8 cellular contexts compared by ENCODE assay signal in genomic region chr19:38769635-38770211, GRCh38. TPM values are rescaled to one million over a fixed set of nuclear protein-coding genes. Genes with fewer than 3 reads are reported as not detected.
DNase-seq lines count a peak whose midpoint lies in the region; FAIRE-seq and TF ChIP-seq lines count a peak whose summit lies in the region.

No MANE protein-coding gene starts in this region.

- WGBS in H1 (ENCODE audit: extremely low coverage in 1 of 2, insufficient coverage in 1 of 2, insufficient read length in 1 of 2, insufficient replicate concordance in 2 of 2, low coverage in 1 of 2, low lambda C conversion rate in 2 of 2, missing lambda C conversion rate in 1 of 2), 2 experiments = 37% methylated on average over 20 of the region's 42 CpGs; no CpG with 5 or more reads in 1 of the 2 experiments
- 37% methylated on average over 37 of the region's 42 CpGs for WGBS in mesenchymal stem cell

- H2BK5ac ChIP-seq in H1 (ENCODE audit: low read depth, low read length) (no peak overlapping the region; the same call in 1 of the 2 replicates), mesenchymal stem cell (ENCODE audit: low read depth, low read length, poor library complexity, severe bottlenecking) (no peak overlapping the region)

- H3K9me3 ChIP-seq in H1 (ENCODE audit: insufficient read depth in 2 of 2, low read depth in 1 of 2, low read length in 1 of 2) (no peaks in the 10 kb centered on the region), mesenchymal stem cell (ENCODE audit: control insufficient read depth, low read length) (no peaks in the 10 kb centered on the region)

- H3K27ac ChIP-seq in H1 (ENCODE audit: low read depth, low read length) (no peak overlapping the region), mesenchymal stem cell (ENCODE audit: low read length, poor library complexity, severe bottlenecking) (no peak overlapping the region)

- no peaks in the 10 kb centered on the region for H3K23me2 ChIP-seq in H1 (ENCODE audit: low read depth, low read length)

- no peak overlapping the region for H4K91ac ChIP-seq in H1 (replicated peaks; ENCODE audit: insufficient read length, low read length)
- no peak overlapping the region for H4K91ac ChIP-seq in mesenchymal stem cell (ENCODE audit: low read length)

- H3K4me3 ChIP-seq in H1 (ENCODE audit: extremely low read depth in 1 of 4, insufficient read depth in 2 of 4, low read depth in 3 of 4, low read length in 4 of 4) (peak overlapping the region in 1 of 4 experiments; percentile 39; a peak in 1 of 8 replicates), mesenchymal stem cell (ENCODE audit: insufficient read depth in 1 of 2, low read depth in 1 of 2, low read length in 2 of 2) (no peak overlapping the region)

- TF ChIP-seq EP300 in H1 (IDR thresholded peaks at IDR 0.05; ENCODE audit: borderline replicate concordance in 1 of 2, low read depth in 2 of 2, low read length in 2 of 2) = no peak

- H3K56ac ChIP-seq in H1 (replicated peaks; ENCODE audit: insufficient read length, low read depth, low read length) = no peak overlapping the region

- no peak overlapping the region for H2BK20ac ChIP-seq in H1 (ENCODE audit: low read length)

- no peaks in the 10 kb centered on the region for H3K79me2 ChIP-seq in H1 (ENCODE audit: control insufficient read depth in 1 of 2, insufficient read depth in 2 of 2, low read length in 2 of 2)

- no peaks in the 10 kb centered on the region for H3K4me1 ChIP-seq in H1 (replicated peaks in 1 of 4; ENCODE audit: control insufficient read depth in 3 of 4, insufficient read depth in 4 of 4, low read length in 3 of 4)
- peaks cover 3% of the 10 kb centered on the region for H3K4me1 ChIP-seq in mesenchymal stem cell (ENCODE audit: control insufficient read depth, insufficient read depth, low read depth, low read length)

- H3K27me3 ChIP-seq in H1 (replicated peaks in 1 of 4; ENCODE audit: control insufficient read depth in 3 of 4, extremely low read depth in 1 of 4, insufficient read depth in 3 of 4, low read length in 3 of 4) (no peaks in the 10 kb centered on the region; a peak in 1 of 7 replicates), mesenchymal stem cell (ENCODE audit: control insufficient read depth in 1 of 2, insufficient read depth in 1 of 2, low read length in 2 of 2) (no peaks in the 10 kb centered on the region)

- CTCF ChIA-PET in H1 (lab: Charles Lee; ENCODE audit: partially characterized antibody) = interaction anchor here (0.6 to 1.3 kb wide), 20 partner anchors 9 to 254 kb away, joined by 3 to 14 read pairs (median 4); partner anchors contain the start of gene ECH1

- DNase-seq in NCI-H1092 treated with DMSO at 0.1 percent for 48 hours (lab: John Stamatoyannopoulos, UW) (peak; percentile 37), NCI-H1092 (lab: John Stamatoyannopoulos, UW) (no peak), HT-29 (ENCODE audit: low spot score) (peak; percentile 92), H1 (ENCODE audit: low read depth in 1 of 2, low spot score in 2 of 2) (peak in 1 of 2 experiments; percentile 93), mesenchymal stem cell (peak; percentile 24), NCI-H1694 (lab: John Stamatoyannopoulos, UW) (no peak)
- DNase-seq in activated CD8-positive, alpha-beta memory T cell treated with anti-CD3 and anti-CD28 coated beads for 4 hours (ENCODE audit: low read depth in 2 of 2) = peak; percentile 77 to 82
- peak; percentile 69 for DNase-seq in stimulated activated CD8-positive, alpha-beta memory T cell treated with anti-CD3 and anti-CD28 coated beads, Interleukin-12 subunit alpha, Interleukin-12 subunit beta, amount 100 ng/mL, for 24 hours (ENCODE audit: extremely low read depth)

- H3K14ac ChIP-seq in H1 (ENCODE audit: insufficient read length) (no peak overlapping the region), mesenchymal stem cell (ENCODE audit: low read length in 2 of 2) (no peak overlapping the region)

- peak; percentile 40 to 61; a peak in 3 of 4 replicates for TF ChIP-seq RAD21 in H1 (IDR thresholded peaks at IDR 0.05 in 1 of 2, conservative IDR thresholded peaks at IDR 0.05 in 1 of 2; ENCODE audit: low read depth in 2 of 2, low read length in 2 of 2)

- H2AK5ac ChIP-seq in H1 (ENCODE audit: low read depth, low read length) (no peak overlapping the region), mesenchymal stem cell (ENCODE audit: low read length, severe bottlenecking) (no peak overlapping the region)

- H3K4ac ChIP-seq in H1 (replicated peaks; ENCODE audit: insufficient read length, low read depth, low read length) = no peak overlapping the region
- no peak overlapping the region for H3K4ac ChIP-seq in mesenchymal stem cell (ENCODE audit: low read depth in 1 of 2, low read length in 2 of 2)

- H3K79me1 ChIP-seq in H1 (ENCODE audit: low read depth, low read length) = no peaks in the 10 kb centered on the region
- H3K79me1 ChIP-seq in mesenchymal stem cell (replicated peaks; ENCODE audit: low read length, poor library complexity, severe bottlenecking) = no peaks in the 10 kb centered on the region

- no peak for TF ChIP-seq POLR2A in H1 (IDR thresholded peaks at IDR 0.05; ENCODE audit: control extremely low read depth in 1 of 2, low read depth in 2 of 2, low read length in 2 of 2)

- H3K4me2 ChIP-seq in H1 (ENCODE audit: insufficient read depth in 1 of 2, low read depth in 2 of 2, low read length in 2 of 2) (peak overlapping the region in 1 of 2 experiments; percentile 44; a peak in 1 of 4 replicates), mesenchymal stem cell (ENCODE audit: low read length, poor library complexity, severe bottlenecking) (no peak overlapping the region)

- H2BK12ac ChIP-seq in H1 (ENCODE audit: low read depth, low read length) = peak overlapping the region; percentile 60; the same call in 1 of the 2 replicates
- peak overlapping the region in 1 of 2 experiments; percentile 15 for H2BK12ac ChIP-seq in mesenchymal stem cell (ENCODE audit: low read length in 2 of 2)

- H2BK120ac ChIP-seq in H1 (replicated peaks; ENCODE audit: low read depth, low read length) (no peak overlapping the region), mesenchymal stem cell (ENCODE audit: low read depth, low read length) (no peak overlapping the region)

- no peak for FAIRE-seq in H1 (lab: Jason Lieb, UNC)

- POLR2A ChIA-PET in H1 (lab: Charles Lee; ENCODE audit: partially characterized antibody) = interaction anchor here (0.9 to 1.6 kb wide), 7 partner anchors 11 to 118 kb away, joined by 3 to 7 read pairs (median 4); no protein-coding TSS in a partner anchor

- peak overlapping the region; percentile 29; the same call in 1 of the 2 replicates for H2AFZ ChIP-seq in H1 (ENCODE audit: low read length)
- H2AFZ ChIP-seq in mesenchymal stem cell (ENCODE audit: low read depth, low read length) = peak overlapping the region; percentile 39

- TF ChIP-seq CTCF in H1 (IDR thresholded peaks at IDR 0.05; ENCODE audit: control extremely low read depth in 1 of 3, insufficient read depth in 1 of 3, low read depth in 1 of 3, low read length in 3 of 3) = peak; percentile 67 to 70 (median 70)

- no peak overlapping the region for H2BK15ac ChIP-seq in H1 (ENCODE audit: low read length)
- no peak overlapping the region for H2BK15ac ChIP-seq in mesenchymal stem cell (ENCODE audit: low read depth, poor library complexity, severe bottlenecking)

- H3K18ac ChIP-seq in H1 (ENCODE audit: extremely low read depth, low read length) (peak overlapping the region; percentile 60), mesenchymal stem cell (ENCODE audit: low read depth in 1 of 2, low read length in 2 of 2) (peak overlapping the region; percentile 33 to 62)

- no peaks in the 10 kb centered on the region for H4K20me1 ChIP-seq in H1 (replicated peaks in 1 of 2; ENCODE audit: control insufficient read depth in 1 of 2, insufficient read depth in 2 of 2, low read length in 2 of 2)

- H3K9ac ChIP-seq in H1 (replicated peaks in 1 of 4; ENCODE audit: extremely low read depth in 1 of 4, low read depth in 3 of 4, low read length in 3 of 4) = no peak overlapping the region
- H3K9ac ChIP-seq in mesenchymal stem cell (ENCODE audit: low read length) = no peak overlapping the region

- no peak overlapping the region for H4K5ac ChIP-seq in H1 (ENCODE audit: insufficient read length, low read depth, low read length)

- H3K36me3 ChIP-seq in H1 (ENCODE audit: control insufficient read depth in 2 of 4, insufficient read depth in 4 of 4, low read length in 3 of 4) (no peaks in the 10 kb centered on the region), mesenchymal stem cell (ENCODE audit: control insufficient read depth in 1 of 2, insufficient read depth in 2 of 2, low read depth in 1 of 2, low read length in 2 of 2) (no peaks in the 10 kb centered on the region)

- H3K23ac ChIP-seq in H1 (ENCODE audit: insufficient read length) (no peak overlapping the region), mesenchymal stem cell (ENCODE audit: low read length in 2 of 2) (no peak overlapping the region)

- H4K8ac ChIP-seq in H1 (ENCODE audit: extremely low read depth, insufficient read depth, low read length) = peak overlapping the region; percentile 95; the same call in 1 of the 2 replicates
- H4K8ac ChIP-seq in mesenchymal stem cell (ENCODE audit: low read length) = peak overlapping the region; percentile 90

RNA-seq across cellular contexts. Expression of gene LGALS7, which starts 3.6 kb away (rescaled TPM):
- total RNA-seq in HT-29 (2014; rRNA removed; shearing (Covaris generic)) = 1.5 TPM in 1 of 2 replicates, not detected in the other
- not detected in 2 replicates for total RNA-seq in H1 (2021; fragmentation: NEBNext Ultra II Directional; extraction: Animal tissue kit (Norgen Biotek cat#: 25700))
- 0.32 and 1.2 TPM in 2 replicates for polyA plus RNA-seq in H1 (2011; rRNA removed)
- polyA plus RNA-seq in H1 (2011; cell fraction: cytosol; rRNA removed) = 0.19 TPM
- polyA plus RNA-seq in H1 (2011; cell fraction: nucleus; rRNA removed) = 0.44 TPM
- not detected in 4 replicates for polyA plus RNA-seq in H1 (2012, experiment 1 of 2)
- polyA plus RNA-seq in H1 (2012, experiment 2 of 2) = not detected
- 0.12 TPM for polyA plus RNA-seq in H1 (2013, experiment 1 of 2)
- polyA plus RNA-seq in H1 (2013, experiment 2 of 2) = not detected
- polyA minus RNA-seq in H1 (2011; rRNA and poly(A)+ RNA removed) = not detected in 2 replicates
- polyA minus RNA-seq in H1 (2011; cell fraction: cytosol; rRNA and poly(A)+ RNA removed) = not detected
- polyA minus RNA-seq in H1 (2011; cell fraction: nucleus; rRNA and poly(A)+ RNA removed) = not detected
- not detected for polyA plus RNA-seq in mesenchymal stem cell (2013, experiment 1 of 2)
- not detected for polyA plus RNA-seq in mesenchymal stem cell (2013, experiment 2 of 2)

RNA-seq across cellular contexts. Expression of gene LGALS7B, which starts 19.3 kb away (rescaled TPM):
- 6.0 TPM in 1 of 2 replicates, not detected in the other for total RNA-seq in HT-29 (2014; rRNA removed; shearing (Covaris generic))
- not detected in 2 replicates for total RNA-seq in H1 (2021; fragmentation: NEBNext Ultra II Directional; extraction: Animal tissue kit (Norgen Biotek cat#: 25700))
- 3.6 and 6.2 TPM in 2 replicates for polyA plus RNA-seq in H1 (2011; rRNA removed)
- polyA plus RNA-seq in H1 (2011; cell fraction: cytosol; rRNA removed) = 4.2 TPM
- 1.9 TPM for polyA plus RNA-seq in H1 (2011; cell fraction: nucleus; rRNA removed)
- polyA plus RNA-seq in H1 (2012, experiment 1 of 2) = 1.1 to 2.9 TPM (median 1.6 TPM) in 4 replicates
- not detected for polyA plus RNA-seq in H1 (2012, experiment 2 of 2)
- polyA plus RNA-seq in H1 (2013, experiment 1 of 2) = 0.85 TPM
- 0.57 TPM for polyA plus RNA-seq in H1 (2013, experiment 2 of 2)
- polyA minus RNA-seq in H1 (2011; rRNA and poly(A)+ RNA removed) = not detected in 2 replicates
- polyA minus RNA-seq in H1 (2011; cell fraction: cytosol; rRNA and poly(A)+ RNA removed) = not detected
- not detected for polyA minus RNA-seq in H1 (2011; cell fraction: nucleus; rRNA and poly(A)+ RNA removed)
- not detected for polyA plus RNA-seq in mesenchymal stem cell (2013, experiment 1 of 2)
- polyA plus RNA-seq in mesenchymal stem cell (2013, experiment 2 of 2) = not detected

RNA-seq across cellular contexts. Expression of gene CAPN12, which starts 25.4 kb away (rescaled TPM):
- total RNA-seq in HT-29 (2014; rRNA removed; shearing (Covaris generic)) = 50.6 and 53.9 TPM in 2 replicates
- total RNA-seq in H1 (2021; fragmentation: NEBNext Ultra II Directional; extraction: Animal tissue kit (Norgen Biotek cat#: 25700)) = 7.9 and 8.8 TPM in 2 replicates
- polyA plus RNA-seq in H1 (2011; rRNA removed) = 20.0 and 25.9 TPM in 2 replicates
- 16.5 TPM for polyA plus RNA-seq in H1 (2011; cell fraction: cytosol; rRNA removed)
- 58.9 TPM for polyA plus RNA-seq in H1 (2011; cell fraction: nucleus; rRNA removed)
- polyA plus RNA-seq in H1 (2012, experiment 1 of 2) = 4.8 to 13.3 TPM (median 8.3 TPM) in 4 replicates
- 4.3 TPM for polyA plus RNA-seq in H1 (2012, experiment 2 of 2)
- 13.2 TPM for polyA plus RNA-seq in H1 (2013, experiment 1 of 2)
- polyA plus RNA-seq in H1 (2013, experiment 2 of 2) = 11.1 TPM
- polyA minus RNA-seq in H1 (2011; rRNA and poly(A)+ RNA removed) = 3.7 and 5.0 TPM in 2 replicates
- polyA minus RNA-seq in H1 (2011; cell fraction: cytosol; rRNA and poly(A)+ RNA removed) = 6.4 TPM
- polyA minus RNA-seq in H1 (2011; cell fraction: nucleus; rRNA and poly(A)+ RNA removed) = 10.9 TPM
- polyA plus RNA-seq in mesenchymal stem cell (2013, experiment 1 of 2) = 1.6 TPM
- polyA plus RNA-seq in mesenchymal stem cell (2013, experiment 2 of 2) = 1.5 TPM

RNA-seq across cellular contexts. Expression of gene LGALS4, which starts 43.0 kb away (rescaled TPM):
- total RNA-seq in HT-29 (2014; rRNA removed; shearing (Covaris generic)) = 959 and 1,005 TPM in 2 replicates
- total RNA-seq in H1 (2021; fragmentation: NEBNext Ultra II Directional; extraction: Animal tissue kit (Norgen Biotek cat#: 25700)) = 0.37 and 0.54 TPM in 2 replicates
- 0.32 and 0.71 TPM in 2 replicates for polyA plus RNA-seq in H1 (2011; rRNA removed)
- polyA plus RNA-seq in H1 (2011; cell fraction: cytosol; rRNA removed) = 0.19 TPM
- polyA plus RNA-seq in H1 (2011; cell fraction: nucleus; rRNA removed) = 1.3 TPM
- polyA plus RNA-seq in H1 (2012, experiment 1 of 2) = 0.43 to 0.45 TPM in 2 of 4 replicates, not detected in the others
- 0.14 TPM for polyA plus RNA-seq in H1 (2012, experiment 2 of 2)
- polyA plus RNA-seq in H1 (2013, experiment 1 of 2) = 0.43 TPM
- polyA plus RNA-seq in H1 (2013, experiment 2 of 2) = 0.13 TPM
- polyA minus RNA-seq in H1 (2011; rRNA and poly(A)+ RNA removed) = 0.35 and 0.37 TPM in 2 replicates
- not detected for polyA minus RNA-seq in H1 (2011; cell fraction: cytosol; rRNA and poly(A)+ RNA removed)
- polyA minus RNA-seq in H1 (2011; cell fraction: nucleus; rRNA and poly(A)+ RNA removed) = not detected
- polyA plus RNA-seq in mesenchymal stem cell (2013, experiment 1 of 2) = 0.11 TPM
- polyA plus RNA-seq in mesenchymal stem cell (2013, experiment 2 of 2) = 0.15 TPM

Comparison
In these comparisons a context has a peak if more than half of its experiments do, and no peak if none do; other contexts are left out.
1. DNase-seq: peak in NCI-H1092 treated with DMSO at 0.1 percent for 48 hours (single experiment), HT-29 (single experiment), activated CD8-positive, alpha-beta memory T cell treated with anti-CD3 and anti-CD28 coated beads for 4 hours (2 of 2), mesenchymal stem cell (single experiment) and stimulated activated CD8-positive, alpha-beta memory T cell treated with anti-CD3 and anti-CD28 coated beads, Interleukin-12 subunit alpha, Interleukin-12 subunit beta, amount 100 ng/mL, for 24 hours (single experiment); none in NCI-H1092 (single experiment) and NCI-H1694 (single experiment).